27 cellular contexts compared by ENCODE assay signal in the genomic region with DNA sequence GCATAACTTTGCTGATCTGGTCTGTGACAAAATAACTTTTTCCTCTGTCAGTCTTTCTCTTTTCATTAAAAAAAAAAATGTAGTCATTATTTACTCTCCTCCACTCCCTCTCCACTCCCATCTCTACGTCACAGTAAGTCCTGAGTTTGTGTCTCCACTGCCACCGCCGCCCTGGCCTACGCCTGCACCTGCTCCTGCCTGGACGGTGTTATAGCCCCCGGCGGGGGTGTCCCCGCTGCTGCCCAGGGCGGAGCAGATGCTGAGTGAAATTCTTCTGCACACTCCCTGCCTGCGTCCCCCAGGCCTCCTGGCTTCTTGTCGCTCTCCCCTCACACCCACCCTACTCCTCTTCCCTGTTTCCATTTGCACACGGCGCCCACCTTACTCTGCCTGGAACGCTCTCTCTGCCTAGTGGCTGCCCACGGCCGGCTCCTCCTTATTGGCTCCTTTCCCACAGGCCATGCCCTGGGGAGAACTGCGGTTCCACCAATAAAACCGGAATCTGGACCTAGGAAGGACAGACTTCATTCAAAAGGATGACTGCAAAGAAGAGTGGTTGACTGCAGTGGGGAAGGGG.
"Had no signal": no experiment of that assay in that cellular context is flagged by ENCODE, and none has a peak within 500 bp of the region (broad histone marks: within the 10 kb centered on the region; RNA-seq: fewer than 3 reads in every experiment).

No MANE protein-coding gene starts in this region.

- H3K27ac ChIP-seq: adrenal gland, body of pancreas, epithelial cell of prostate, right atrium auricular region, stomach, thyroid gland, upper lobe of right lung had no signal

- H3K4me3 ChIP-seq: adrenal gland, body of pancreas, right atrium auricular region, smooth muscle cell, stomach, thyroid gland, upper lobe of right lung had no signal

- FAIRE-seq: colon, endometrium, frontal cortex had no signal

- H3K9me3 ChIP-seq: adrenal gland, body of pancreas, right atrium auricular region, stomach, thyroid gland, upper lobe of right lung had no signal

- H3K36me3 ChIP-seq: adrenal gland, right atrium auricular region, stomach, thyroid gland, upper lobe of right lung had no signal

- H3K4me1 ChIP-seq: adrenal gland, body of pancreas, right atrium auricular region, stomach, upper lobe of right lung had no signal

- ATAC-seq: activated CD4-positive, alpha-beta T cell treated with anti-CD3 and anti-CD28 coated beads for 36 hours; body of pancreas; left cardiac atrium; stimulated activated naive B cell treated with anti-CD40 and anti-IgM and Interleukin-4, amounts not matched to agents 10 μg/mL and 1 μg/mL and 100 μg/mL, for 72 hours; upper lobe of right lung had no signal

- DNase-seq: activated B cell treated with CpG ODN at 0.5 μM for 24 hours; activated CD4-positive, alpha-beta T cell treated with anti-CD3 and anti-CD28 coated beads for 36 hours; activated CD4-positive, alpha-beta T cell treated with anti-CD3 and anti-CD28 coated beads, Interleukin-2, amount 50 U/mL, for 4 hours; activated effector memory CD4-positive, alpha-beta T cell treated with Interleukin-2 at 50 U/mL for 16 hours; activated naive CD4-positive, alpha-beta T cell treated with anti-CD3 and anti-CD28 coated beads for 36 hours; activated naive CD8-positive, alpha-beta T cell treated with anti-CD3 and anti-CD28 coated beads for 36 hours; activated T-cell treated with anti-CD3 and anti-CD28 coated beads for 4 hours; adrenal gland; body of pancreas; effector CD8-positive, alpha-beta T cell; glutamatergic neuron; islet precursor cell; left cardiac atrium; mammary epithelial cell; naive B cell; occipital lobe; stimulated activated CD4-positive, alpha-beta T cell treated with anti-CD3 and anti-CD28 coated beads, Interleukin-1b, Interleukin-23, amount 100 ng/mL, for 48 hours; stimulated activated naive B cell treated with anti-CD40 and anti-IgM and Interleukin-4, amounts not matched to agents 10 μg/mL and 1 μg/mL and 100 μg/mL, for 72 hours; stomach; upper lobe of right lung had no signal
